In genomic region chrX:11533211-11533651, GRCh38 we compare ENCODE assay signal across 8 cellular contexts.
A peak's percentile ranks its signal among the peaks of the same experiment; 100 is the strongest.
DNase-seq lines count a peak whose midpoint lies in the region; ATAC-seq, FAIRE-seq and TF ChIP-seq lines count a peak whose summit lies in the region.

No MANE protein-coding gene starts in this region.

- no peaks in the 10 kb centered on the region for H3K4me1 ChIP-seq in right atrium auricular region
- H3K4me1 ChIP-seq in small intestine (ENCODE audit: control insufficient read depth in 2 of 2, insufficient read depth in 1 of 2, low read depth in 1 of 2, low read length in 1 of 2): no peaks in the 10 kb centered on the region

- DNase-seq in DMS53 treated with DMSO at 0.1 percent for 48 hours (lab: John Stamatoyannopoulos, UW; ENCODE audit: unreplicated experiment) (peak; percentile 41), NCI-H446 treated with DMSO at 0.1 percent for 48 hours (lab: John Stamatoyannopoulos, UW) (peak; percentile 76), amniotic stem cell (lab: John Stamatoyannopoulos, UW) (peak; percentile 48), right atrium auricular region (ENCODE audit: low spot score) (no peak), small intestine (peak; percentile 66), mucosa of gallbladder (ENCODE audit: low spot score) (no peak)

- FAIRE-seq in small intestine (lab: Jason Lieb, UNC): peak; percentile 97

- H3K27ac ChIP-seq in right atrium auricular region: no peak overlapping the region
- H3K27ac ChIP-seq in small intestine (ENCODE audit: low read depth in 1 of 2, low read length in 1 of 2): no peak overlapping the region

- H3K27me3 ChIP-seq in right atrium auricular region (no peaks in the 10 kb centered on the region), small intestine (ENCODE audit: control insufficient read depth in 2 of 2, insufficient read depth in 2 of 2, low read length in 2 of 2) (no peaks in the 10 kb centered on the region)

- WGBS in small intestine, 3 donors: 0 to 3% (median 2%) methylated on average over 2 of the region's 2 CpGs

- no peak overlapping the region for H3K4me3 ChIP-seq in right atrium auricular region
- no peak overlapping the region for H3K4me3 ChIP-seq in small intestine (ENCODE audit: low read depth in 1 of 2, low read length in 2 of 2)

- ATAC-seq in GM19467 (IDR thresholded peaks at IDR 0.05; ENCODE audit: unreplicated experiment) (peak; percentile 90), HG03469 (IDR thresholded peaks at IDR 0.05; ENCODE audit: unreplicated experiment) (peak; percentile 68)

- H3K9me3 ChIP-seq in right atrium auricular region (no peaks in the 10 kb centered on the region), small intestine (ENCODE audit: control insufficient read depth, low read depth) (no peaks in the 10 kb centered on the region)

- no peaks in the 10 kb centered on the region for H3K36me3 ChIP-seq in right atrium auricular region
- no peaks in the 10 kb centered on the region for H3K36me3 ChIP-seq in small intestine (ENCODE audit: control insufficient read depth in 2 of 2, insufficient read depth in 2 of 2, low read length in 2 of 2)

- peak; percentile 84 to 96 for TF ChIP-seq CTCF in right atrium auricular region (IDR thresholded peaks at IDR 0.05)

Comparison
In these comparisons a context has a peak if more than half of its experiments do, and no peak if none do; other contexts are left out.
1. DNase-seq: peak in DMS53 treated with DMSO at 0.1 percent for 48 hours (single experiment), NCI-H446 treated with DMSO at 0.1 percent for 48 hours (single experiment), amniotic stem cell (single experiment) and small intestine (single experiment); none in right atrium auricular region (single experiment) and mucosa of gallbladder (single experiment).